ENCODE assay signal across 14 cellular contexts in the genomic region with DNA sequence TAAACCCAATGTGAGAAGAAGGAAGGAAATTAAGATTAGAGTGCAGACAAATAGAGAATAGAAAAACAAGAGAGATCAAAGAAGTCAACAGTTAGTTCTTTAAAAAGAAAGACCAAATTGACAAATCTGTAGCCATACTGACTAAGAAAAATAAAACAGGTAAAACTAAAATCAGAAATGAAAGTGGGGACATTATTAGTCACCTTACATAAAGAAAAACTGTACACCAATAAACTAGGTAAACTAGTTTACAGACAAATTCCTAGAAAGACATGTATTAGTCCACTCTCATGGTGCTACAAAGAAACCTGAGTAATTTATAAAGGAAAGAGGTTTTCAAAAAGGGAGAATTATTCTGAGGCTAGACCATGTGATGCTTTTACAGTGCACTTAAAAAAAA. TPM values are rescaled to one million over a fixed set of nuclear protein-coding genes. Genes with fewer than 3 reads are reported as not detected.
DNase-seq lines count a peak whose midpoint lies in the region; ATAC-seq and TF ChIP-seq lines count a peak whose summit lies in the region.
"Had no signal": no experiment of that assay in that cellular context is flagged by ENCODE, and none has a peak within 500 bp of the region (broad histone marks: within the 10 kb centered on the region; RNA-seq: fewer than 3 reads in every experiment).

No MANE protein-coding gene starts in this region.

- no peak overlapping the region for H3K27ac ChIP-seq in left ventricle myocardium inferior (replicated peaks)
- H3K27ac ChIP-seq: psoas muscle had no signal

- intact Hi-C loops in left ventricle myocardium inferior (cut with micrococcal nuclease), result no loop called here

- no peak overlapping the region for H3K4me3 Mint-ChIP-seq in activated T-helper 17 cell treated with anti-CD3 and anti-CD28 coated beads, Interleukin-2, amount 50 U/mL, for 72 hours
- H3K4me3 Mint-ChIP-seq: mesothelial cell of epicardium, T-helper 17 cell had no signal

- H3K27me3 Mint-ChIP-seq in activated T-helper 17 cell treated with anti-CD3 and anti-CD28 coated beads, Interleukin-2, amount 50 U/mL, for 72 hours, result no peaks in the 10 kb centered on the region
- H3K27me3 Mint-ChIP-seq: T-helper 17 cell had no signal

- no peak for TF ChIP-seq CTCF in left ventricle myocardium inferior (IDR thresholded peaks at IDR 0.05; ENCODE audit: borderline replicate concordance)

- H3K4me1 ChIP-seq in left ventricle myocardium inferior, result no peaks in the 10 kb centered on the region
- H3K4me1 ChIP-seq: psoas muscle had no signal

- ATAC-seq in GM18861 (IDR thresholded peaks at IDR 0.05; ENCODE audit: unreplicated experiment) (peak; percentile 82), GM21360 (IDR thresholded peaks at IDR 0.05; ENCODE audit: unreplicated experiment) (peak; percentile 90), HG03025 (IDR thresholded peaks at IDR 0.05; ENCODE audit: low FRiP score, unreplicated experiment) (peak; percentile 39)
- ATAC-seq in activated T-helper 17 cell treated with anti-CD3 and anti-CD28 coated beads, Interleukin-2, amount 50 U/mL, for 72 hours (replicated peaks), result peak; percentile 94
- ATAC-seq: psoas muscle, T-helper 17 cell had no signal

- H3K36me3 ChIP-seq in left ventricle myocardium inferior, result peaks cover 94% of the 10 kb centered on the region

- H3K27ac Mint-ChIP-seq in activated T-helper 17 cell treated with anti-CD3 and anti-CD28 coated beads, Interleukin-2, amount 50 U/mL, for 72 hours, result peak overlapping the region; percentile 88
- H3K27ac Mint-ChIP-seq: mesothelial cell of epicardium, T-helper 17 cell had no signal

- no peaks in the 10 kb centered on the region for H3K9me3 ChIP-seq in left ventricle myocardium inferior (replicated peaks)
- H3K9me3 ChIP-seq: psoas muscle had no signal

- DNase-seq in NCI-H446 treated with DMSO at 0.1 percent for 48 hours (lab: John Stamatoyannopoulos, UW) (no peak), NCI-H187 (lab: John Stamatoyannopoulos, UW) (no peak), left ventricle myocardium inferior (no peak)
- DNase-seq: erythroblast; IMR-90; NCI-H2107; psoas muscle; stimulated activated CD4-positive, alpha-beta T cell treated with anti-CD3 and anti-CD28 coated beads, Interleukin-4, amount 100 ng/mL, for 1 hour; T-helper 17 cell had no signal

- peaks cover 82% of the 10 kb centered on the region for H3K36me3 Mint-ChIP-seq in activated T-helper 17 cell treated with anti-CD3 and anti-CD28 coated beads, Interleukin-2, amount 50 U/mL, for 72 hours (ENCODE audit: low read depth)

- peaks cover 15% of the 10 kb centered on the region for H3K4me1 Mint-ChIP-seq in activated T-helper 17 cell treated with anti-CD3 and anti-CD28 coated beads, Interleukin-2, amount 50 U/mL, for 72 hours
- H3K4me1 Mint-ChIP-seq: mesothelial cell of epicardium had no signal

- H3K27me3 ChIP-seq in left ventricle myocardium inferior (ENCODE audit: low read depth), result no peaks in the 10 kb centered on the region

- no peak overlapping the region for H3K4me3 ChIP-seq in left ventricle myocardium inferior
- H3K4me3 ChIP-seq: psoas muscle had no signal

- H3K9me3 Mint-ChIP-seq in activated T-helper 17 cell treated with anti-CD3 and anti-CD28 coated beads, Interleukin-2, amount 50 U/mL, for 72 hours, result no peaks in the 10 kb centered on the region
- H3K9me3 Mint-ChIP-seq: mesothelial cell of epicardium had no signal

RNA-seq across cellular contexts. Expression of gene BLZF1, which starts 22.3 kb away (rescaled TPM):
- total RNA-seq in activated T-helper 17 cell treated with anti-CD3 and anti-CD28 coated beads, Interleukin-2, amount 50 U/mL, for 72 hours, result 10 to 100 TPM; 13.9 to 14.2 TPM
- 27.2 TPM for total RNA-seq in left ventricle myocardium inferior

RNA-seq across cellular contexts. Expression of gene NME7, which starts 22.7 kb away (rescaled TPM):
- 10 to 100 TPM; 20.3 to 20.6 TPM for total RNA-seq in activated T-helper 17 cell treated with anti-CD3 and anti-CD28 coated beads, Interleukin-2, amount 50 U/mL, for 72 hours
- 13.1 TPM for total RNA-seq in left ventricle myocardium inferior

RNA-seq across cellular contexts. Expression of gene CCDC181, which starts 37.0 kb away (rescaled TPM):
- not detected for total RNA-seq in activated T-helper 17 cell treated with anti-CD3 and anti-CD28 coated beads, Interleukin-2, amount 50 U/mL, for 72 hours
- 1.5 TPM for total RNA-seq in left ventricle myocardium inferior
- total RNA-seq: IMR-90, T-helper 17 cell had no signal

Comparison
In these comparisons a context has a peak if more than half of its experiments do, and no peak if none do; other contexts are left out.
1. ATAC-seq: peak in every context shown above with its lines; median percentile 94 in activated T-helper 17 cell treated with anti-CD3 and anti-CD28 coated beads, Interleukin-2, amount 50 U/mL, for 72 hours; 90 in GM21360; 82 in GM18861; 39 in HG03025.